Comparison of ENCODE assay signal across 9 cellular contexts in genomic region chrX:2819345-2820130, GRCh38. TPM values are rescaled to one million over a fixed set of nuclear protein-coding genes. Genes with fewer than 3 reads are reported as not detected.
DNase-seq lines count a peak whose midpoint lies in the region; ATAC-seq and TF ChIP-seq lines count a peak whose summit lies in the region.
"Had no signal": no experiment of that assay in that cellular context is flagged by ENCODE, and none has a peak within 500 bp of the region (broad histone marks: within the 10 kb centered on the region; RNA-seq: fewer than 3 reads in every experiment).

No MANE protein-coding gene starts in this region.

- DNase-seq in Calu3 (peak; percentile 20), HPDE6-E6E7 (ENCODE audit: extremely low spot score) (peak; percentile 17), WERI-Rb-1 (peak; percentile 16), left lung (no peak)
- no peak for DNase-seq in stimulated activated CD4-positive, alpha-beta T cell treated with anti-CD3 and anti-CD28 coated beads, Interleukin-15, amount 100 ng/mL, for 24 hours
- no peak for DNase-seq in NK-92 treated with Interleukin-12 subunit alpha and Interleukin-12 subunit beta, amount 100 ng/mL, for 24 hours (lab: John Stamatoyannopoulos, UW)
- DNase-seq: Peyer's patch had no signal

- CTCF ChIA-PET in Calu3 (lab: Charles Lee): interaction anchor here (0.5 to 0.6 kb wide), 2 partner anchors 61 to 89 kb away, joined by 3 to 7 read pairs; no protein-coding TSS in a partner anchor

- H3K9me3 ChIP-seq in WERI-Rb-1 (ENCODE audit: severe bottlenecking) (no peaks in the 10 kb centered on the region), left lung (no peaks in the 10 kb centered on the region)
- H3K9me3 ChIP-seq: Peyer's patch had no signal

- H3K4me3 ChIP-seq in WERI-Rb-1 (ENCODE audit: low read depth, low read length) (no peak overlapping the region), left lung (no peak overlapping the region)
- H3K4me3 ChIP-seq: Peyer's patch had no signal

- H3K4me3 Mint-ChIP-seq in Calu3 (ENCODE audit: low read depth, unreplicated experiment): no peak overlapping the region

- H3K36me3 Mint-ChIP-seq in Calu3 (ENCODE audit: insufficient read depth, unreplicated experiment): no peaks in the 10 kb centered on the region

- peak; percentile 80 for ATAC-seq in left lung
- no peak for ATAC-seq in GM21423 (IDR thresholded peaks at IDR 0.05; ENCODE audit: unreplicated experiment)
- ATAC-seq in GM18519 (IDR thresholded peaks at IDR 0.05; ENCODE audit: low FRiP score, unreplicated experiment): no peak

- no TSS peak for BruUV-seq in Calu3 (replicated peaks; lab: Mats Ljungman, UMichigan)

- H3K27ac Mint-ChIP-seq in Calu3 (ENCODE audit: unreplicated experiment): no peak overlapping the region

- no peaks in the 10 kb centered on the region for H3K9me3 Mint-ChIP-seq in Calu3 (ENCODE audit: low read depth, unreplicated experiment)

- H3K36me3 ChIP-seq in WERI-Rb-1 (no peaks in the 10 kb centered on the region), left lung (no peaks in the 10 kb centered on the region)
- H3K36me3 ChIP-seq: Peyer's patch had no signal

- H3K4me1 ChIP-seq in left lung: no peaks in the 10 kb centered on the region
- H3K4me1 ChIP-seq: Peyer's patch had no signal

- no peak overlapping the region for H3K27ac ChIP-seq in WERI-Rb-1
- no peak overlapping the region for H3K27ac ChIP-seq in left lung
- H3K27ac ChIP-seq: Peyer's patch had no signal

- H3K27me3 Mint-ChIP-seq in Calu3 (ENCODE audit: unreplicated experiment): no peaks in the 10 kb centered on the region

- no peaks in the 10 kb centered on the region for H3K4me1 Mint-ChIP-seq in Calu3 (ENCODE audit: low read depth, unreplicated experiment)

- intact Hi-C loops in Calu3 (cut with micrococcal nuclease; ENCODE audit: unreplicated experiment) (loop anchor here (5.0 to 10.0 kb wide), 2 partner anchors 1172 to 1365 kb away; partner anchors contain the start of gene ASMTL), left lung (cut with DNase I) (loop anchor here in 1 of 2 donors (5.0 kb wide), 1 partner anchor 172 kb away; no protein-coding TSS in a partner anchor)

- TF ChIP-seq CTCF in Calu3 (IDR thresholded peaks at IDR 0.05; ENCODE audit: unreplicated experiment) (no peak), WERI-Rb-1 (IDR thresholded peaks at IDR 0.05; ENCODE audit: low read depth, low read length) (peak; percentile 52), left lung (IDR thresholded peaks at IDR 0.05) (peak in 1 of 2 donors; percentile 56)

- no peaks in the 10 kb centered on the region for H3K27me3 ChIP-seq in WERI-Rb-1 (ENCODE audit: insufficient read depth, low read depth, severe bottlenecking)
- H3K27me3 ChIP-seq in left lung: no peaks in the 10 kb centered on the region
- H3K27me3 ChIP-seq: Peyer's patch had no signal

RNA-seq across cellular contexts. Expression of gene GYG2, which starts 9.2 kb away (rescaled TPM):
- total RNA-seq in Calu3 (2022): 6.9 and 9.0 TPM in 2 replicates
- total RNA-seq in left lung: 1 to 10 TPM; 1.5 to 6.2 TPM

Comparison
In these comparisons a context has a peak if more than half of its experiments do, and no peak if none do; other contexts are left out.
1. DNase-seq: peak in Calu3 (single experiment), HPDE6-E6E7 (single experiment) and WERI-Rb-1 (single experiment); none in left lung (0 of 2), stimulated activated CD4-positive, alpha-beta T cell treated with anti-CD3 and anti-CD28 coated beads, Interleukin-15, amount 100 ng/mL, for 24 hours (single experiment) and NK-92 treated with Interleukin-12 subunit alpha and Interleukin-12 subunit beta, amount 100 ng/mL, for 24 hours (single experiment).